In genomic region chr3:177278016-177278415, GRCh38 we compare ENCODE assay signal across 23 cellular contexts.
A peak's percentile ranks its signal among the peaks of the same experiment; 100 is the strongest.
DNase-seq lines count a peak whose midpoint lies in the region; ATAC-seq, FAIRE-seq and TF ChIP-seq lines count a peak whose summit lies in the region.
"Had no signal": no experiment of that assay in that cellular context is flagged by ENCODE, and none has a peak within 500 bp of the region (broad histone marks: within the 10 kb centered on the region; RNA-seq: fewer than 3 reads in every experiment).

No MANE protein-coding gene starts in this region.

- no peak for TF ChIP-seq POLR2A in HCT116 (IDR thresholded peaks at IDR 0.05; ENCODE audit: borderline replicate concordance, extremely low read depth, insufficient read depth, insufficient read length)
- TF ChIP-seq POLR2A in K562 (conservative IDR thresholded peaks at IDR 0.05): no peak

- TF ChIP-seq RAD21 in HCT116 (IDR thresholded peaks at IDR 0.05; ENCODE audit: low read depth) (no peak), K562 (CRISPR knock-in tag; conservative IDR thresholded peaks at IDR 0.05 in 1 of 2, IDR thresholded peaks at IDR 0.05 in 1 of 2) (no peak)

- POLR2A ChIA-PET in HCT116 (lab: Charles Lee): no interaction called here
- POLR2A ChIA-PET in K562 (lab: Yijun Ruan, JAX): no interaction called here

- RAD21 ChIA-PET in HCT116 (lab: Charles Lee; ENCODE audit: low non-redundant PET in 1 of 2, low total read pairs in 2 of 2, uncharacterized antibody in 2 of 2, unreplicated experiment in 2 of 2): no interaction called here

- H3K4me1 ChIP-seq in HCT116 (ENCODE audit: control insufficient read depth in 1 of 2, insufficient read depth in 2 of 2, low read length in 2 of 2) (peaks cover 5 to 8% of the 10 kb centered on the region in 2 experiments; a peak in 2 of 4 replicates), OCI-LY3 (ENCODE audit: low read length) (peaks cover 26% of the 10 kb centered on the region), K562 (replicated peaks in 1 of 2; ENCODE audit: control insufficient read depth in 2 of 2, insufficient read depth in 2 of 2, low read length in 2 of 2) (peaks cover 9 to 30% of the 10 kb centered on the region in 2 experiments), small intestine (ENCODE audit: control insufficient read depth in 2 of 2, insufficient read depth in 1 of 2, low read depth in 1 of 2, low read length in 1 of 2) (peaks cover 2 to 15% of the 10 kb centered on the region in 2 donors)

- H3K4me3 ChIP-seq in HCT116 (replicated peaks in 1 of 2; ENCODE audit: low read depth in 1 of 2, low read length in 2 of 2) (no peak overlapping the region), OCI-LY3 (ENCODE audit: low read length) (no peak overlapping the region), K562 (no peak overlapping the region), small intestine (ENCODE audit: low read depth in 1 of 2, low read length in 2 of 2) (no peak overlapping the region)
- H3K4me3 ChIP-seq: GM12878 had no signal

- H3K36me3 ChIP-seq in HCT116 (ENCODE audit: control insufficient read depth in 1 of 2, insufficient read depth in 2 of 2, low read length in 2 of 2) (no peaks in the 10 kb centered on the region), OCI-LY3 (replicated peaks; ENCODE audit: low read depth, low read length) (peaks cover 5% of the 10 kb centered on the region), K562 (ENCODE audit: control insufficient read depth, insufficient read depth, low read length) (no peaks in the 10 kb centered on the region), small intestine (ENCODE audit: control insufficient read depth in 2 of 2, insufficient read depth in 2 of 2, low read length in 2 of 2) (no peaks in the 10 kb centered on the region)

- no peak overlapping the region for H3K9ac ChIP-seq in HCT116 (ENCODE audit: low read length)
- H3K9ac ChIP-seq in OCI-LY3 (ENCODE audit: low read length): no peak overlapping the region
- no peak overlapping the region; a peak in 1 of 4 replicates for H3K9ac ChIP-seq in K562 (ENCODE audit: insufficient read depth in 1 of 2, low read depth in 2 of 2, low read length in 2 of 2)
- H3K9ac ChIP-seq: SK-N-SH had no signal

- in situ Hi-C loops in K562 (cut with MboI): no loop called here

- CTCF ChIA-PET in HCT116 (lab: Charles Lee) (no interaction called here), K562 (lab: Yijun Ruan, JAX; ENCODE audit: low intra/inter-chr PET ratio) (no interaction called here)

- intact Hi-C loops in HCT116 (cut with micrococcal nuclease): no loop called here
- intact Hi-C loops in K562 (cut with micrococcal nuclease): no loop called here

- no TSS peak for BruUV-seq in HCT116 (replicated peaks; lab: Mats Ljungman, UMichigan)
- BruUV-seq in K562 (replicated peaks; lab: Mats Ljungman, UMichigan): no TSS peak

- peak; percentile 67 for FAIRE-seq in K562 (lab: Jason Lieb, UNC)
- FAIRE-seq in small intestine (lab: Jason Lieb, UNC): no peak
- FAIRE-seq: D721Med, G401.6, GM12878, RCC 7860 had no signal

- H2AFZ ChIP-seq in HCT116 (ENCODE audit: low read depth, low read length, poor library complexity, severe bottlenecking): peak overlapping the region; percentile 88
- peak overlapping the region; percentile 23; the same call in 1 of the 2 replicates for H2AFZ ChIP-seq in OCI-LY3 (ENCODE audit: low read depth, low read length)
- H2AFZ ChIP-seq in K562 (ENCODE audit: low read depth, low read length): peak overlapping the region; percentile 77

- TF ChIP-seq CTCF in C4-2B (conservative IDR thresholded peaks at IDR 0.05): no peak
- TF ChIP-seq CTCF in HCT116 (IDR thresholded peaks at IDR 0.05 in 2 of 3, conservative IDR thresholded peaks at IDR 0.05 in 1 of 3; ENCODE audit: borderline replicate concordance in 1 of 3, insufficient read depth in 1 of 3, low read depth in 2 of 3, low read length in 2 of 3): no peak
- TF ChIP-seq CTCF in OCI-LY3 (IDR thresholded peaks at IDR 0.05; ENCODE audit: low read depth, low read length): no peak
- no peak for TF ChIP-seq CTCF in K562 (IDR thresholded peaks at IDR 0.05 in 2 of 3, conservative IDR thresholded peaks at IDR 0.05 in 1 of 3; ENCODE audit: insufficient read depth in 2 of 3, low read depth in 1 of 3, low read length in 3 of 3)

- H3K27me3 ChIP-seq in HCT116 (ENCODE audit: insufficient read depth, low read length): no peaks in the 10 kb centered on the region
- H3K27me3 ChIP-seq in OCI-LY3 (ENCODE audit: low read depth, low read length): no peaks in the 10 kb centered on the region
- H3K27me3 ChIP-seq in K562 (ENCODE audit: control insufficient read depth in 2 of 2, insufficient read depth in 2 of 2, low read length in 2 of 2): no peaks in the 10 kb centered on the region
- no peaks in the 10 kb centered on the region for H3K27me3 ChIP-seq in small intestine (ENCODE audit: control insufficient read depth in 2 of 2, insufficient read depth in 2 of 2, low read length in 2 of 2)

- H3K79me2 ChIP-seq in HCT116 (ENCODE audit: insufficient read depth, low read length) (no peaks in the 10 kb centered on the region), OCI-LY3 (ENCODE audit: low read length) (no peaks in the 10 kb centered on the region), K562 (ENCODE audit: control insufficient read depth, insufficient read depth, low read length) (no peaks in the 10 kb centered on the region)

- H3K27ac ChIP-seq in C4-2B (peak overlapping the region; percentile 77), HCT116 (ENCODE audit: low read depth, low read length) (no peak overlapping the region), OCI-LY3 (ENCODE audit: low read length) (no peak overlapping the region), K562 (ENCODE audit: extremely low read depth, low read depth, low read length) (no peak overlapping the region), small intestine (ENCODE audit: low read depth in 1 of 2, low read length in 1 of 2) (no peak overlapping the region)
- H3K27ac ChIP-seq: HL-60 had no signal

- no peaks in the 10 kb centered on the region for H3K9me1 ChIP-seq in K562 (ENCODE audit: control insufficient read depth, insufficient read depth, low read length)

- H3K4me2 ChIP-seq in HCT116 (ENCODE audit: low read length) (no peak overlapping the region), OCI-LY3 (ENCODE audit: low read length) (no peak overlapping the region), K562 (ENCODE audit: insufficient read depth, low read length) (peak overlapping the region; percentile 16; the same call in 1 of the 2 replicates)
- H3K4me2 ChIP-seq: SK-N-SH had no signal

- DNase-seq in HCT116 (ENCODE audit: low read depth, low spot score): no peak
- DNase-seq in K562 (ENCODE audit: extremely low read depth in 1 of 4, low spot score in 3 of 4): peak in 2 of 4 experiments; percentile 30 to 62
- no peak for DNase-seq in small intestine
- DNase-seq in NCI-H2029 (lab: John Stamatoyannopoulos, UW): no peak
- no peak for DNase-seq in GM03348 (ENCODE audit: low spot score)
- DNase-seq: CD4-positive, CD25-positive, alpha-beta regulatory T cell; Kasumi-1; MV-4-11; NCI-H1105 treated with DMSO at 0.1 percent for 48 hours; NCI-H2029 treated with DMSO at 0.1 percent for 48 hours; NCI-H446 treated with DMSO at 0.1 percent for 48 hours; NCI-H526; NCI-H82; SIG-M5; SK-N-SH had no signal

- no peaks in the 10 kb centered on the region for H3K9me2 ChIP-seq in HCT116 (ENCODE audit: insufficient read depth)
- H3K9me2 ChIP-seq: SK-N-SH had no signal

- H4K20me1 ChIP-seq in HCT116 (ENCODE audit: insufficient read depth) (no peaks in the 10 kb centered on the region), OCI-LY3 (ENCODE audit: insufficient read depth, low read length) (no peaks in the 10 kb centered on the region), K562 (replicated peaks; ENCODE audit: control insufficient read depth, insufficient read depth, low read length) (no peaks in the 10 kb centered on the region)

- 0 out of 2 replicates have a peak, but pooled peaks have one; percentile 11 for TF ChIP-seq EP300 in K562 (IDR thresholded peaks at IDR 0.05; ENCODE audit: low read length)

- H3K9me3 ChIP-seq in HCT116 (ENCODE audit: control insufficient read depth in 1 of 2, insufficient read depth in 1 of 2, low read depth in 1 of 2, low read length in 2 of 2) (no peaks in the 10 kb centered on the region), OCI-LY3 (ENCODE audit: insufficient read depth, low read length) (peaks cover 19% of the 10 kb centered on the region; the same call in 1 of the 2 replicates), K562 (replicated peaks; ENCODE audit: control insufficient read depth, insufficient read depth, low read depth, low read length) (no peaks in the 10 kb centered on the region), small intestine (ENCODE audit: control insufficient read depth, low read depth) (no peaks in the 10 kb centered on the region)
- H3K9me3 ChIP-seq: SK-N-SH had no signal

- ATAC-seq in HCT116: no peak
- ATAC-seq in K562: peak; percentile 12; the same call in 1 of the 3 replicates
- no peak for ATAC-seq in GM18502 (IDR thresholded peaks at IDR 0.05; ENCODE audit: poor library complexity, unreplicated experiment)
- ATAC-seq: GM12878 had no signal

TF ChIP-seq in HCT116, 20 proteins besides CTCF, POLR2A, EP300 and RAD21 (continues in another document):
- no peak for TF ChIP-seq FOSL1 (IDR thresholded peaks at IDR 0.05; ENCODE audit: low read depth)
- TF ChIP-seq YY1 (IDR thresholded peaks at IDR 0.05; ENCODE audit: extremely low read depth, insufficient replicate concordance, low read depth, low read length): no peak
- no peak for TF ChIP-seq ZNF274 (IDR thresholded peaks at IDR 0.05; ENCODE audit: low read depth, low read length)
- no peak for TF ChIP-seq POLR2AphosphoS5 (IDR thresholded peaks at IDR 0.05; ENCODE audit: low read depth, low read length)

TF ChIP-seq in K562, 482 proteins besides CTCF, POLR2A, EP300 and RAD21 (continues in another document):
- TF ChIP-seq RAD51 (IDR thresholded peaks at IDR 0.05; ENCODE audit: borderline replicate concordance, low read depth) (peak; percentile 40; the same call in 1 of the 2 replicates), CBFA2T2 (conservative IDR thresholded peaks at IDR 0.05) (peak; percentile 69), TCF3 (CRISPR knock-in tag; IDR thresholded peaks at IDR 0.05) (peak; percentile 51), USF2 (CRISPR knock-in tag; IDR thresholded peaks at IDR 0.05) (peak; percentile 53; the same call in 1 of the 2 replicates), SMARCE1 (IDR thresholded peaks at IDR 0.05) (0 out of 2 replicates have a peak, but pooled peaks have one; percentile 17), ARID1B (IDR thresholded peaks at IDR 0.05) (peak; percentile 63), HDAC3 (IDR thresholded peaks at IDR 0.05; ENCODE audit: borderline replicate concordance, partially characterized antibody) (no peak), ZNF764 (CRISPR knock-in tag; IDR thresholded peaks at IDR 0.05; ENCODE audit: low read depth) (no peak), CSDE1 (IDR thresholded peaks at IDR 0.05) (no peak), CBFA2T3 (IDR thresholded peaks at IDR 0.05) (peak; percentile 80)

Comparison
In these comparisons a context has a peak if more than half of its experiments do, and no peak if none do; other contexts are left out.
1. H2AFZ ChIP-seq: peak in every context shown above with its lines; median percentile 88 in HCT116; 77 in K562; 23 in OCI-LY3.